Comparison of ENCODE assay signal across 12 cellular contexts in genomic region chr15:77002436-77002835, GRCh38. TPM values are rescaled to one million over a fixed set of nuclear protein-coding genes. Genes with fewer than 3 reads are reported as not detected.
DNase-seq lines count a peak whose midpoint lies in the region; ATAC-seq and TF ChIP-seq lines count a peak whose summit lies in the region.
"Had no signal": no experiment of that assay in that cellular context is flagged by ENCODE, and none has a peak within 500 bp of the region (broad histone marks: within the 10 kb centered on the region; RNA-seq: fewer than 3 reads in every experiment).

No MANE protein-coding gene starts in this region.

- H3K4me3 ChIP-seq in effector memory CD4-positive, alpha-beta T cell (ENCODE audit: insufficient read depth, low read depth, low read length, poor library complexity, severe bottlenecking): peak overlapping the region; percentile 20
- H3K4me3 ChIP-seq in upper lobe of left lung (no peak overlapping the region), smooth muscle cell (no peak overlapping the region)

- H3K36me3 Mint-ChIP-seq in activated naive CD4-positive, alpha-beta T cell treated with anti-CD3 and anti-CD28 coated beads for 36 hours (ENCODE audit: low read depth): peaks cover 21% of the 10 kb centered on the region
- peaks cover 4% of the 10 kb centered on the region for H3K36me3 Mint-ChIP-seq in T-helper 17 cell (ENCODE audit: low read depth)

- H3K4me2 ChIP-seq in smooth muscle cell: no peak overlapping the region
- H3K4me2 ChIP-seq: SK-N-SH had no signal

- peak overlapping the region; percentile 41 for H3K4me3 Mint-ChIP-seq in activated naive CD4-positive, alpha-beta T cell treated with anti-CD3 and anti-CD28 coated beads for 36 hours
- peak overlapping the region; percentile 87 for H3K4me3 Mint-ChIP-seq in T-helper 17 cell

- ATAC-seq in T-helper 17 cell: no peak
- ATAC-seq in upper lobe of left lung (ENCODE audit: low FRiP score in 2 of 2): no peak
- ATAC-seq in GM18909 (IDR thresholded peaks at IDR 0.05; ENCODE audit: poor library complexity, unreplicated experiment): no peak
- ATAC-seq: HCT116 had no signal

- no peak for TF ChIP-seq EP300 in upper lobe of left lung (IDR thresholded peaks at IDR 0.05)

- TF ChIP-seq CTCF in upper lobe of left lung (IDR thresholded peaks at IDR 0.05) (no peak), smooth muscle cell (IDR thresholded peaks at IDR 0.05; ENCODE audit: borderline replicate concordance, insufficient read depth, poor library complexity, severe bottlenecking) (no peak)

- CTCF ChIA-PET in activated naive CD4-positive, alpha-beta T cell treated with anti-CD3 and anti-CD28 coated beads for 36 hours (lab: Charles Lee): interaction anchor here (0.9 to 1.2 kb wide), 2 partner anchors 29 to 30 kb away, joined by 3 read pairs; no protein-coding TSS in a partner anchor

- peaks cover 84% of the 10 kb centered on the region for H3K4me1 Mint-ChIP-seq in activated naive CD4-positive, alpha-beta T cell treated with anti-CD3 and anti-CD28 coated beads for 36 hours (ENCODE audit: low read depth)
- peaks cover 60% of the 10 kb centered on the region for H3K4me1 Mint-ChIP-seq in T-helper 17 cell

- no peaks in the 10 kb centered on the region for H3K79me2 ChIP-seq in smooth muscle cell (ENCODE audit: low read depth)

- H3K9ac ChIP-seq in smooth muscle cell (ENCODE audit: low read depth): no peak overlapping the region
- H3K9ac ChIP-seq: SK-N-SH had no signal

- intact Hi-C loops in activated naive CD4-positive, alpha-beta T cell treated with anti-CD3 and anti-CD28 coated beads for 36 hours (cut with micrococcal nuclease): no loop called here

- H3F3A ChIP-seq in smooth muscle cell (ENCODE audit: low read depth): no peaks in the 10 kb centered on the region

- TF ChIP-seq POLR2A in upper lobe of left lung (IDR thresholded peaks at IDR 0.05): no peak

- DNase-seq in activated naive CD4-positive, alpha-beta T cell treated with anti-CD3 and anti-CD28 coated beads for 36 hours: no peak
- no peak for DNase-seq in activated naive CD4-positive, alpha-beta T cell treated with Interleukin-2 at 50 U/mL for 16 hours
- DNase-seq in T-helper 17 cell (no peak), upper lobe of left lung (no peak), smooth muscle cell (lab: John Stamatoyannopoulos, UW; ENCODE audit: unreplicated experiment) (no peak), substantia nigra (lab: John Stamatoyannopoulos, UW) (no peak)
- no peak for DNase-seq in effector memory CD4-positive, alpha-beta T cell
- DNase-seq: NCI-H446, SK-N-SH had no signal

- H3K9me3 ChIP-seq in T-helper 17 cell (ENCODE audit: control insufficient read depth, low read length, poor library complexity, severe bottlenecking) (no peaks in the 10 kb centered on the region), upper lobe of left lung (no peaks in the 10 kb centered on the region), smooth muscle cell (replicated peaks; ENCODE audit: low read depth) (no peaks in the 10 kb centered on the region)
- no peaks in the 10 kb centered on the region for H3K9me3 ChIP-seq in effector memory CD4-positive, alpha-beta T cell (ENCODE audit: control insufficient read depth, low read length)
- H3K9me3 ChIP-seq: SK-N-SH had no signal

- H2AFZ ChIP-seq in smooth muscle cell (ENCODE audit: low read depth): no peak overlapping the region

- no peaks in the 10 kb centered on the region for H3K27me3 ChIP-seq in effector memory CD4-positive, alpha-beta T cell (replicated peaks; ENCODE audit: control insufficient read depth, insufficient read depth, low read length, poor library complexity, severe bottlenecking)
- H3K27me3 ChIP-seq in upper lobe of left lung: no peaks in the 10 kb centered on the region
- H3K27me3 ChIP-seq in smooth muscle cell (ENCODE audit: low read depth): no peaks in the 10 kb centered on the region

- no peaks in the 10 kb centered on the region for H4K20me1 ChIP-seq in smooth muscle cell (ENCODE audit: low read depth)

- peaks cover 22% of the 10 kb centered on the region for H3K36me3 ChIP-seq in effector memory CD4-positive, alpha-beta T cell (ENCODE audit: control insufficient read depth, insufficient read depth, low read length)
- H3K36me3 ChIP-seq in upper lobe of left lung (no peaks in the 10 kb centered on the region), smooth muscle cell (ENCODE audit: low read depth) (no peaks in the 10 kb centered on the region)

- H3K4me1 ChIP-seq in effector memory CD4-positive, alpha-beta T cell (ENCODE audit: control insufficient read depth, insufficient read depth, low read length, poor library complexity, severe bottlenecking): peaks cover 69% of the 10 kb centered on the region
- H3K4me1 ChIP-seq in upper lobe of left lung (peaks cover 0 to 25% (median 15%) of the 10 kb centered on the region in 4 donors), smooth muscle cell (ENCODE audit: low read depth) (no peaks in the 10 kb centered on the region)

- H3K27me3 Mint-ChIP-seq in activated naive CD4-positive, alpha-beta T cell treated with anti-CD3 and anti-CD28 coated beads for 36 hours (ENCODE audit: low read depth): no peaks in the 10 kb centered on the region
- no peaks in the 10 kb centered on the region for H3K27me3 Mint-ChIP-seq in T-helper 17 cell

- peak overlapping the region; percentile 84 for H3K27ac Mint-ChIP-seq in activated naive CD4-positive, alpha-beta T cell treated with anti-CD3 and anti-CD28 coated beads for 36 hours
- H3K27ac Mint-ChIP-seq in T-helper 17 cell: peak overlapping the region; percentile 98

- no peaks in the 10 kb centered on the region for H3K9me3 Mint-ChIP-seq in activated naive CD4-positive, alpha-beta T cell treated with anti-CD3 and anti-CD28 coated beads for 36 hours

- peak overlapping the region; percentile 68 for H3K27ac ChIP-seq in effector memory CD4-positive, alpha-beta T cell (ENCODE audit: insufficient read depth, low read length, poor library complexity, severe bottlenecking)
- peak overlapping the region; percentile 54 to 75 (median 66) for H3K27ac ChIP-seq in upper lobe of left lung
- no peak overlapping the region for H3K27ac ChIP-seq in smooth muscle cell (ENCODE audit: low read depth)
- H3K27ac ChIP-seq in substantia nigra (ENCODE audit: low read depth, low read length, poor library complexity, severe bottlenecking): no peak overlapping the region

- WGBS in upper lobe of left lung, 2 donors: 61 to 62% methylated on average over 5 to 7 of the region's 7 CpGs
- 85% methylated on average over 7 of the region's 7 CpGs for WGBS in smooth muscle cell (ENCODE audit: low lambda C conversion rate)

RNA-seq across cellular contexts. Expression of gene PSTPIP1, which starts 7.5 kb away (rescaled TPM):
- 100 to 1,000 TPM in 1 of 2 experiments, 10 to 100 TPM in 1; 94.2 to 102 TPM for total RNA-seq in activated naive CD4-positive, alpha-beta T cell treated with anti-CD3 and anti-CD28 coated beads for 36 hours
- total RNA-seq in T-helper 17 cell (100 to 1,000 TPM; 115 to 129 TPM), upper lobe of left lung (10 to 100 TPM in 5 of 6 donors, 1 to 10 TPM in 1; 7.0 to 69.1 (median 20.2) TPM), smooth muscle cell (not detected in 2 replicates)
- polyA plus RNA-seq in smooth muscle cell: 0.38 TPM in 1 of 2 replicates, not detected in the other
- total RNA-seq: myocyte had no signal

Comparison
In these comparisons a context has a peak if more than half of its experiments do, and no peak if none do; other contexts are left out.
1. H3K27ac ChIP-seq: peak in effector memory CD4-positive, alpha-beta T cell (single experiment) and upper lobe of left lung (4 of 4); none in smooth muscle cell (single experiment) and substantia nigra (single experiment).